Comparison of ENCODE assay signal across 23 cellular contexts in the genomic region with DNA sequence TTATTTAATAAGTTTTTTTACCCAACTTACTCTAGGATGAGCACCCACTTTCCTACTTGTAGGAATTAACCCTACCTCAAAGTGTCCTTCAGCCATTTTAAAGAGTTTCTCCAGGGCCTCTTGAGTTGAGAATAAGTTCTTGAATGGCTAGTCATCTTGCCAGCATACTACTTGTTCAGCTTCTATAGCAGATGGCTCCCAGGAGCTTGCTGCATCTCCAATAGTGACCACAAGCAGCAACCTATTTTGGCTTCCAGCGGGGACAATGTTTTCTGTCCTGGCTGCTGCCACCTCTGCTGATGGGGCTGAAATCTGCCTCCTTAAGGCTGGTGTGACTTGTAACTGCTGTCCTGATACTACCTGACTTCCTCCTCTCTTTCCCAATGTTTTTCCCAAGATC. TPM values are rescaled to one million over a fixed set of nuclear protein-coding genes. Genes with fewer than 3 reads are reported as not detected.
DNase-seq lines count a peak whose midpoint lies in the region; ATAC-seq, FAIRE-seq and TF ChIP-seq lines count a peak whose summit lies in the region.
"Had no signal": no experiment of that assay in that cellular context is flagged by ENCODE, and none has a peak within 500 bp of the region (broad histone marks: within the 10 kb centered on the region; RNA-seq: fewer than 3 reads in every experiment).

No MANE protein-coding gene starts in this region.

- POLR2A ChIA-PET in CD8-positive, alpha-beta T cell (lab: Charles Lee), result no interaction called here

- FAIRE-seq in H54 (lab: Jason Lieb, UNC), result no peak
- FAIRE-seq: A204.1, GM12878, H1 had no signal

- H3K36me3 ChIP-seq in CD8-positive, alpha-beta T cell (ENCODE audit: insufficient read depth, low read length), result no peaks in the 10 kb centered on the region

- no peaks in the 10 kb centered on the region for H3K4me1 Mint-ChIP-seq in CD8-positive, alpha-beta T cell (ENCODE audit: low read depth)
- H3K4me1 Mint-ChIP-seq: IgD-negative memory B cell had no signal

- H3K27me3 Mint-ChIP-seq in CD8-positive, alpha-beta T cell (ENCODE audit: low read depth), result no peaks in the 10 kb centered on the region
- H3K27me3 Mint-ChIP-seq: CD4-positive, alpha-beta T cell; IgD-negative memory B cell had no signal

- no peak overlapping the region for H3K4me3 ChIP-seq in CD8-positive, alpha-beta T cell (ENCODE audit: low read depth, low read length)
- H3K4me3 ChIP-seq: GM12878 had no signal

- TF ChIP-seq POLR2A in H54 (IDR thresholded peaks at IDR 0.05; ENCODE audit: low read depth, low read length), result no peak

- no peak overlapping the region for H3K4me3 Mint-ChIP-seq in CD8-positive, alpha-beta T cell
- H3K4me3 Mint-ChIP-seq: CD4-positive, alpha-beta T cell; IgD-negative memory B cell had no signal

- H3K9me3 ChIP-seq in CD8-positive, alpha-beta T cell (ENCODE audit: low read length), result no peaks in the 10 kb centered on the region

- H3K36me3 Mint-ChIP-seq in CD8-positive, alpha-beta T cell, result no peaks in the 10 kb centered on the region
- H3K36me3 Mint-ChIP-seq: IgD-negative memory B cell had no signal

- no peaks in the 10 kb centered on the region for H3K27me3 ChIP-seq in CD8-positive, alpha-beta T cell (ENCODE audit: insufficient read depth, low read length)

- DNase-seq in DMS79 treated with DMSO at 0.1 percent for 48 hours (lab: John Stamatoyannopoulos, UW) (peak; percentile 82), RPMI8226 (peak; percentile 40), myocyte (ENCODE audit: low read depth) (peak; percentile 65), Kasumi-1 (lab: John Stamatoyannopoulos, UW) (no peak), H54 (ENCODE audit: insufficient read length, low spot score) (no peak)
- no peak for DNase-seq in CD8-positive, alpha-beta T cell
- DNase-seq: ACHN; AML-193; CD4-positive, alpha-beta T cell; DMS153; DND-41; EL; HCEC 1CT; KBM-7 had no signal

- CTCF ChIA-PET in CD8-positive, alpha-beta T cell (lab: Charles Lee), result no interaction called here

- H3K27ac Mint-ChIP-seq in CD8-positive, alpha-beta T cell, result no peak overlapping the region
- H3K27ac Mint-ChIP-seq: CD4-positive, alpha-beta T cell; IgD-negative memory B cell had no signal

- no peaks in the 10 kb centered on the region for H3K9me3 Mint-ChIP-seq in CD8-positive, alpha-beta T cell
- H3K9me3 Mint-ChIP-seq: CD4-positive, alpha-beta T cell; IgD-negative memory B cell had no signal

- no peak overlapping the region for H3K27ac ChIP-seq in CD8-positive, alpha-beta T cell (ENCODE audit: low read depth, low read length)
- H3K27ac ChIP-seq: C4-2B, HL-60 had no signal

- no peak for TF ChIP-seq CTCF in CD8-positive, alpha-beta T cell (IDR thresholded peaks at IDR 0.05)

- ATAC-seq in CD8-positive, alpha-beta T cell, result no peak
- ATAC-seq: GM12878 had no signal

- no peaks in the 10 kb centered on the region for H3K4me1 ChIP-seq in CD8-positive, alpha-beta T cell (ENCODE audit: insufficient read depth, low read length)

- intact Hi-C loops in CD8-positive, alpha-beta T cell (cut with DNase I, micrococcal nuclease), result no loop called here

RNA-seq across cellular contexts. Expression of a gene that starts 20.8 kb away (rescaled TPM):
- total RNA-seq in myocyte, result 27.7 and 28.4 TPM in 2 replicates
- polyA plus RNA-seq in myocyte (2012), result 8.0 TPM
- total RNA-seq in CD8-positive, alpha-beta T cell, result under 1 TPM; 0.71 to 0.94 TPM

RNA-seq across cellular contexts. Expression of a gene that starts 21.7 kb away (rescaled TPM):
- 2.5 and 3.6 TPM in 2 replicates for total RNA-seq in myocyte
- polyA plus RNA-seq in myocyte (2012), result 5.6 TPM
- total RNA-seq in CD8-positive, alpha-beta T cell, result not detected
- total RNA-seq: CD4-positive, alpha-beta T cell; H1 had no signal
- polyA plus RNA-seq: IgD-negative memory B cell had no signal

RNA-seq across cellular contexts. Expression of a gene that starts 23.1 kb away (rescaled TPM):
- total RNA-seq in myocyte, result not detected in 2 replicates
- polyA plus RNA-seq in myocyte (2012), result not detected
- total RNA-seq in CD8-positive, alpha-beta T cell, result not detected
- total RNA-seq: CD4-positive, alpha-beta T cell; G401; GM12878; H1; HT1080 had no signal
- polyA plus RNA-seq: BJ, GM12878, H1, IgD-negative memory B cell had no signal

RNA-seq across cellular contexts. Expression of a gene that starts 45.0 kb away (rescaled TPM):
- 142 and 156 TPM in 2 replicates for total RNA-seq in myocyte
- 132 TPM for polyA plus RNA-seq in myocyte (2012)
- total RNA-seq in CD8-positive, alpha-beta T cell, result 10 to 100 TPM; 20.3 to 23.4 TPM

RNA-seq across cellular contexts. Expression of a gene that starts 49.9 kb away (rescaled TPM):
- 0.27 and 0.47 TPM in 2 replicates for total RNA-seq in myocyte
- 0.57 TPM for polyA plus RNA-seq in myocyte (2012)
- total RNA-seq in CD8-positive, alpha-beta T cell, result not detected
- polyA plus RNA-seq: IgD-negative memory B cell had no signal

Comparison
In these comparisons a context has a peak if more than half of its experiments do, and no peak if none do; other contexts are left out.
1. DNase-seq: peak in DMS79 treated with DMSO at 0.1 percent for 48 hours (single experiment), RPMI8226 (single experiment) and myocyte (single experiment); none in Kasumi-1 (0 of 2), H54 (single experiment) and CD8-positive, alpha-beta T cell (0 of 7).
2. RNA of a gene that starts 20.8 kb away (total RNA-seq): 27.7 to 28.4 TPM in myocyte; 0.71 to 0.94 TPM in CD8-positive, alpha-beta T cell; every median in the first group is over 10 times any median in the second.